Comparison of ENCODE assay signal across 1 cellular context in the genomic region with DNA sequence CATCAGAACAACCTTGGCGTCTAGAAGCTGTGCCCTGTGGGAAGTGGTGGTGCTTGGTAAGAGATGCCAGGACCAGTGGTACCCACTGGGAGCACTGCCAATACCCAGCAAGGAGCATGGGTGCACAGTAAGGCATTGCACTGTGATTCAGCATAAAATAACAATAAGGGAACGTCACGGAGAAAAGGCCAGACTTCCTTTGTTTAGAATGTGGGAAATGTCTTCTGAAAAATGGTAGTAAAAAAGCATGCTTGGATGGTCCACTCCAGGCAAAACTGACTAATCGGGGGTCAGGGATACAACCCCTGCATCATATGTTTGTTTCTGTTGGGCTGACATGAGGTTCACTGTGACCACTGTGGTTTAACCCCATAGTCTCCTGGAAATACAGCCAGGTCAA.
TF ChIP-seq lines count a peak whose summit lies in the region.

No MANE protein-coding gene starts in this region.

TF ChIP-seq in K562, 482 proteins besides CTCF, POLR2A, EP300 and RAD21:
- 0 out of 2 replicates have a peak, but pooled peaks have one; percentile 7 for TF ChIP-seq MAFG (tag; conservative IDR thresholded peaks at IDR 0.05)
- TF ChIP-seq, protein P1, sequence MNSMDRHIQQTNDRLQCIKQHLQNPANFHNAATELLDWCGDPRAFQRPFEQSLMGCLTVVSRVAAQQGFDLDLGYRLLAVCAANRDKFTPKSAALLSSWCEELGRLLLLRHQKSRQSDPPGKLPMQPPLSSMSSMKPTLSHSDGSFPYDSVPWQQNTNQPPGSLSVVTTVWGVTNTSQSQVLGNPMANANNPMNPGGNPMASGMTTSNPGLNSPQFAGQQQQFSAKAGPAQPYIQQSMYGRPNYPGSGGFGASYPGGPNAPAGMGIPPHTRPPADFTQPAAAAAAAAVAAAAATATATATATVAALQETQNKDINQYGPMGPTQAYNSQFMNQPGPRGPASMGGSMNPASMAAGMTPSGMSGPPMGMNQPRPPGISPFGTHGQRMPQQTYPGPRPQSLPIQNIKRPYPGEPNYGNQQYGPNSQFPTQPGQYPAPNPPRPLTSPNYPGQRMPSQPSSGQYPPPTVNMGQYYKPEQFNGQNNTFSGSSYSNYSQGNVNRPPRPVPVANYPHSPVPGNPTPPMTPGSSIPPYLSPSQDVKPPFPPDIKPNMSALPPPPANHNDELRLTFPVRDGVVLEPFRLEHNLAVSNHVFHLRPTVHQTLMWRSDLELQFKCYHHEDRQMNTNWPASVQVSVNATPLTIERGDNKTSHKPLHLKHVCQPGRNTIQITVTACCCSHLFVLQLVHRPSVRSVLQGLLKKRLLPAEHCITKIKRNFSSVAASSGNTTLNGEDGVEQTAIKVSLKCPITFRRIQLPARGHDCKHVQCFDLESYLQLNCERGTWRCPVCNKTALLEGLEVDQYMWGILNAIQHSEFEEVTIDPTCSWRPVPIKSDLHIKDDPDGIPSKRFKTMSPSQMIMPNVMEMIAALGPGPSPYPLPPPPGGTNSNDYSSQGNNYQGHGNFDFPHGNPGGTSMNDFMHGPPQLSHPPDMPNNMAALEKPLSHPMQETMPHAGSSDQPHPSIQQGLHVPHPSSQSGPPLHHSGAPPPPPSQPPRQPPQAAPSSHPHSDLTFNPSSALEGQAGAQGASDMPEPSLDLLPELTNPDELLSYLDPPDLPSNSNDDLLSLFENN (IDR thresholded peaks at IDR 0.05; ENCODE audit: low read depth in 2 of 2, low read length in 2 of 2), result no peak
